In the genomic region with DNA sequence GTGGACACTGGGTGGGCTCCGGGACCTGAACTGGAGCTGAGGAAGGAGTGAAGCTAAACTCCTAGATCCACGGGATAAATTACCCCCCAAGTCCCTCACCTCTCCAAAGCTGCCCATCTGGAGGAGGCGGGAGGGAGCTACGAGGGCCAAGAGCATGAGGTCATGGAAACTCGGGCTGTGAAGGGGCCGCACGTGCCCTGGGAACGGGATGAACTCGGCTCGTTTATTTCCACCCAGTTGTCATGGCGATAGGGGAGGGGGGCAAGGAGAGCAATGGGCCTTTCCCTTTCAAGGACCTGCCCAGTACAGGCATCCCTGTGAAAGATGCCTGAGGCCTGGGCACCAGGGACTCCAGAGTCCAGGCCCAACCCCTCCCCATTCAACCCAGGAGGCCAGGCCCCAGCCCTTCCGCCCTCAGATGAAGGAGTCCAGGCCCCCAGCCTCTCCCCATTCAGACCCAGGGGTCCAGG, we compare ENCODE assay signal across 8 cellular contexts. TPM values are rescaled to one million over a fixed set of nuclear protein-coding genes. Genes with fewer than 3 reads are reported as not detected.
DNase-seq lines count a peak whose midpoint lies in the region; TF ChIP-seq lines count a peak whose summit lies in the region.

No MANE protein-coding gene starts in this region.

- TF ChIP-seq CTCF in osteoblast (IDR thresholded peaks at IDR 0.05; ENCODE audit: extremely low read depth, low read depth, low read length): no peak

- H3K9me3 ChIP-seq in SJSA1 (replicated peaks) (peaks cover 5% of the 10 kb centered on the region; the same call in 1 of the 2 replicates), osteoblast (ENCODE audit: low read depth, low read length) (no peaks in the 10 kb centered on the region)

- H3K27me3 Mint-ChIP-seq in activated CD4-positive, alpha-beta memory T cell treated with anti-CD3 and anti-CD28 coated beads, Interleukin-2, amount 10 ng/mL, durations not matched to agents 7 days and 5 days: no peaks in the 10 kb centered on the region

- no peak overlapping the region for H3K4me3 ChIP-seq in SJSA1
- H3K4me3 ChIP-seq in osteoblast (ENCODE audit: insufficient read depth, low read length): no peak overlapping the region

- H2AFZ ChIP-seq in osteoblast (ENCODE audit: low read length): no peak overlapping the region

- H3K4me3 Mint-ChIP-seq in activated CD4-positive, alpha-beta memory T cell treated with anti-CD3 and anti-CD28 coated beads, Interleukin-2, amount 10 ng/mL, durations not matched to agents 7 days and 5 days: no peak overlapping the region

- in situ Hi-C loops in Caki2 (cut with HindIII; ENCODE audit: low pct_unique_long_range_greater_than_20kb, low sequenced_read_pairs): no loop called here

- peaks cover 77% of the 10 kb centered on the region for H3K79me2 ChIP-seq in osteoblast (ENCODE audit: insufficient read depth, low read length)

- peaks cover 52% of the 10 kb centered on the region for H4K20me1 ChIP-seq in osteoblast (ENCODE audit: insufficient read depth, low read length)

- H3K27ac ChIP-seq in SJSA1: no peak overlapping the region
- H3K27ac ChIP-seq in osteoblast (ENCODE audit: low read depth, low read length): peak overlapping the region; percentile 77

- DNase-seq in Caki2 (ENCODE audit: low read depth): peak; percentile 92
- DNase-seq in SJSA1 (ENCODE audit: low read depth in 1 of 2, low spot score in 2 of 2): peak; percentile 17 to 51
- peak; percentile 57 for DNase-seq in foreskin melanocyte
- DNase-seq in osteoblast (ENCODE audit: insufficient read length, low spot score, missing footprints): peak; percentile 98
- DNase-seq in activated T-cell treated with anti-CD3 and anti-CD28 coated beads, Interleukin-2, amount 50 U/mL, for 1 hour: no peak
- no peak for DNase-seq in activated CD4-positive, alpha-beta T cell treated with anti-CD3 and anti-CD28 coated beads, Interleukin-2, amount 50 U/mL, for 1 hour
- DNase-seq in NCI-H526 treated with DMSO at 0.1 percent for 48 hours (lab: John Stamatoyannopoulos, UW): no peak
- DNase-seq in activated CD4-positive, alpha-beta memory T cell treated with anti-CD3 and anti-CD28 coated beads, Interleukin-2, amount 10 ng/mL, durations not matched to agents 7 days and 5 days: no peak

- H3K27ac Mint-ChIP-seq in activated CD4-positive, alpha-beta memory T cell treated with anti-CD3 and anti-CD28 coated beads, Interleukin-2, amount 10 ng/mL, durations not matched to agents 7 days and 5 days: no peak overlapping the region

- H3K4me1 Mint-ChIP-seq in activated CD4-positive, alpha-beta memory T cell treated with anti-CD3 and anti-CD28 coated beads, Interleukin-2, amount 10 ng/mL, durations not matched to agents 7 days and 5 days: peaks cover 34% of the 10 kb centered on the region

- peaks cover 26% of the 10 kb centered on the region for H3K36me3 Mint-ChIP-seq in activated CD4-positive, alpha-beta memory T cell treated with anti-CD3 and anti-CD28 coated beads, Interleukin-2, amount 10 ng/mL, durations not matched to agents 7 days and 5 days (ENCODE audit: low read depth)

- H3K4me1 ChIP-seq in SJSA1 (replicated peaks) (peaks cover 19% of the 10 kb centered on the region), osteoblast (ENCODE audit: insufficient read depth, low read length) (peaks cover 13% of the 10 kb centered on the region)

- no peaks in the 10 kb centered on the region for H3K9me3 Mint-ChIP-seq in activated CD4-positive, alpha-beta memory T cell treated with anti-CD3 and anti-CD28 coated beads, Interleukin-2, amount 10 ng/mL, durations not matched to agents 7 days and 5 days

- no peaks in the 10 kb centered on the region for H3K27me3 ChIP-seq in SJSA1 (replicated peaks)
- H3K27me3 ChIP-seq in osteoblast (ENCODE audit: insufficient read depth, low read length): no peaks in the 10 kb centered on the region

- no peak overlapping the region for H3K4me2 ChIP-seq in osteoblast (ENCODE audit: insufficient read depth, low read length)

- CTCF ChIA-PET in activated CD4-positive, alpha-beta memory T cell treated with anti-CD3 and anti-CD28 coated beads, Interleukin-2, amount 10 ng/mL, durations not matched to agents 7 days and 5 days (lab: Charles Lee): no interaction called here

- H3K36me3 ChIP-seq in SJSA1 (peaks cover 29% of the 10 kb centered on the region), osteoblast (ENCODE audit: insufficient read depth, low read length) (peaks cover 15% of the 10 kb centered on the region)

- POLR2A ChIA-PET in activated CD4-positive, alpha-beta memory T cell treated with anti-CD3 and anti-CD28 coated beads, Interleukin-2, amount 10 ng/mL, durations not matched to agents 7 days and 5 days (lab: Charles Lee): no interaction called here

RNA-seq across cellular contexts. Expression of gene PPP1R12C, which starts 3.8 kb away (rescaled TPM):
- 40.3 and 63.4 TPM in 2 replicates for total RNA-seq in Caki2 (2014; rRNA removed; shearing (Covaris generic); ENCODE audit: low replicate concordance)
- total RNA-seq in SJSA1 (2014; rRNA removed; shearing (Covaris generic)): 72.7 and 82.4 TPM in 2 replicates
- total RNA-seq in osteoblast: 49.2 and 55.0 TPM in 2 replicates
- 100 to 1,000 TPM; 132 to 134 TPM for total RNA-seq in activated CD4-positive, alpha-beta memory T cell treated with anti-CD3 and anti-CD28 coated beads, Interleukin-2, amount 10 ng/mL, durations not matched to agents 7 days and 5 days

RNA-seq across cellular contexts. Expression of gene TNNT1, which starts 35.4 kb away (rescaled TPM):
- 325 and 411 TPM in 2 replicates for total RNA-seq in Caki2 (2014; rRNA removed; shearing (Covaris generic); ENCODE audit: low replicate concordance)
- total RNA-seq in SJSA1 (2014; rRNA removed; shearing (Covaris generic)): 0.34 and 3.4 TPM in 2 replicates
- total RNA-seq in osteoblast: 0.29 TPM in 1 of 2 replicates, not detected in the other
- under 1 TPM; 0.38 to 0.68 TPM for total RNA-seq in activated CD4-positive, alpha-beta memory T cell treated with anti-CD3 and anti-CD28 coated beads, Interleukin-2, amount 10 ng/mL, durations not matched to agents 7 days and 5 days

RNA-seq across cellular contexts. Expression of gene EPS8L1, which starts 37.9 kb away (rescaled TPM):
- total RNA-seq in Caki2 (2014; rRNA removed; shearing (Covaris generic); ENCODE audit: low replicate concordance): 21.5 and 24.1 TPM in 2 replicates
- total RNA-seq in SJSA1 (2014; rRNA removed; shearing (Covaris generic)): 3.5 and 11.8 TPM in 2 replicates
- 0.29 and 1.1 TPM in 2 replicates for total RNA-seq in osteoblast
- total RNA-seq in activated CD4-positive, alpha-beta memory T cell treated with anti-CD3 and anti-CD28 coated beads, Interleukin-2, amount 10 ng/mL, durations not matched to agents 7 days and 5 days: 1 to 10 TPM; 6.9 to 7.6 TPM

RNA-seq across cellular contexts. Expression of gene TNNI3, which starts 43.9 kb away (rescaled TPM):
- total RNA-seq in Caki2 (2014; rRNA removed; shearing (Covaris generic); ENCODE audit: low replicate concordance): not detected in 2 replicates
- not detected in 2 replicates for total RNA-seq in SJSA1 (2014; rRNA removed; shearing (Covaris generic))
- not detected in 2 replicates for total RNA-seq in osteoblast
- total RNA-seq in activated CD4-positive, alpha-beta memory T cell treated with anti-CD3 and anti-CD28 coated beads, Interleukin-2, amount 10 ng/mL, durations not matched to agents 7 days and 5 days: not detected

RNA-seq across cellular contexts. Expression of gene RDH13, which starts 50.7 kb away (rescaled TPM):
- 58.2 and 62.1 TPM in 2 replicates for total RNA-seq in Caki2 (2014; rRNA removed; shearing (Covaris generic); ENCODE audit: low replicate concordance)
- 3.7 and 7.1 TPM in 2 replicates for total RNA-seq in SJSA1 (2014; rRNA removed; shearing (Covaris generic))
- total RNA-seq in osteoblast: 9.7 and 12.7 TPM in 2 replicates
- 10 to 100 TPM; 15.3 to 15.5 TPM for total RNA-seq in activated CD4-positive, alpha-beta memory T cell treated with anti-CD3 and anti-CD28 coated beads, Interleukin-2, amount 10 ng/mL, durations not matched to agents 7 days and 5 days

Comparison
In these comparisons a context has a peak if more than half of its experiments do, and no peak if none do; other contexts are left out.
1. DNase-seq: peak in Caki2 (single experiment), SJSA1 (2 of 2), foreskin melanocyte (single experiment) and osteoblast (single experiment); none in activated T-cell treated with anti-CD3 and anti-CD28 coated beads, Interleukin-2, amount 50 U/mL, for 1 hour (single experiment), activated CD4-positive, alpha-beta T cell treated with anti-CD3 and anti-CD28 coated beads, Interleukin-2, amount 50 U/mL, for 1 hour (single experiment), NCI-H526 treated with DMSO at 0.1 percent for 48 hours (single experiment) and activated CD4-positive, alpha-beta memory T cell treated with anti-CD3 and anti-CD28 coated beads, Interleukin-2, amount 10 ng/mL, durations not matched to agents 7 days and 5 days (single experiment).
2. RNA of gene TNNT1, which starts 35.4 kb away (total RNA-seq): 325 to 411 TPM in Caki2; 0.38 to 0.68 TPM in activated CD4-positive, alpha-beta memory T cell treated with anti-CD3 and anti-CD28 coated beads, Interleukin-2, amount 10 ng/mL, durations not matched to agents 7 days and 5 days, 0.34 to 3.4 TPM in SJSA1 and 0.29 TPM in osteoblast; every median in the first group is over 10 times any median in the second.